In the genomic region with DNA sequence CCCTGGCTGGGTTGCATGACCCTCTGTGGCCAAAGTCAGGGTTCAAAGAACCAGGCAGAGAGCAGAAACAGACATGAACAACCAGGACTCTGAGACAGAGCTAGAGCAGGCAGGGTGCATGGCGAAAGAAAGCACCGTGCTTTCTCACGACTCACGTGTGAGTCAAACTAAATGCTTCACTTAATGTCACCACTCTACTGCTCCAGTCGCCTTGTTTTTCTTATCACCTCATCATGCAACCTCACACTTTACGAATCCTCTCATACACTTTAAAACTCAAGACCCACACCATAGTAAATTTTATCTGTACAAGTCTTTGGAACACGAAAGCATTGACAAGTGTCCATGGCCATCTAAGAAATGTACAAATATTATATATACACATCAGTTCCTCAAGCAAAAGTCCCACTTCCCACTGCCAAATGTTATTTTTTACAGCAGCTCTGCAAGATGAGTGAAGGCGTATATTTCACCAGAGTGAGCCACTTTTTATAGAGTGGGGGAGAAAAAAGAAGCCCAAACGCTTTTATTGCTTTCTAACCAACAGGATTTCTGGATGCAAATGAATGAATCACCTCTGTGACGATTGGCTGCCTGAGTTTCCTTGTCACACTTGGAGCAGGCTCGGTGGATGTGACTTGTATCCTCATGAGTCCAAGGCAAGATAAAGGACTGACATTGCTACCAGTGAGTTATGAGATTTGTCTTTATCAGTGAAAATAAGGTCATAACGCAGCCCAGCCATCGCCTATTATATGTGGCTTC, we compare ENCODE assay signal across 8 cellular contexts. TPM values are rescaled to one million over a fixed set of nuclear protein-coding genes. Genes with fewer than 3 reads are reported as not detected.
DNase-seq lines count a peak whose midpoint lies in the region; ATAC-seq and TF ChIP-seq lines count a peak whose summit lies in the region.

No MANE protein-coding gene starts in this region.

- H3K27ac ChIP-seq in SK-N-SH (ENCODE audit: low read depth in 2 of 2, low read length in 1 of 2) (no peak overlapping the region), smooth muscle cell (ENCODE audit: low read depth) (peak overlapping the region; percentile 44)

- H3K9me2 ChIP-seq in SK-N-SH = no peaks in the 10 kb centered on the region

- DNase-seq in SK-N-SH (no peak), NOMO-1 treated with dmso at 0.1 percent for 144 hours (lab: John Stamatoyannopoulos, UW; ENCODE audit: unreplicated experiment) (peak; percentile 82), epithelial cell of proximal tubule (ENCODE audit: low read depth) (peak; percentile 51), smooth muscle cell (lab: John Stamatoyannopoulos, UW; ENCODE audit: unreplicated experiment) (no peak), T-cell (no peak)
- no peak for DNase-seq in activated naive CD8-positive, alpha-beta T cell treated with anti-CD3 and anti-CD28 coated beads, Interleukin-2, amount 50 U/mL, for 24 hours

- ATAC-seq in SK-N-SH treated with all-trans-retinoic acid at 6 μM for 48 hours (peak; percentile 78), HG02759 (IDR thresholded peaks at IDR 0.05; ENCODE audit: unreplicated experiment) (no peak), T-cell (replicated peaks in 1 of 4) (no peak)
- no peak for ATAC-seq in activated naive CD8-positive, alpha-beta T cell treated with anti-CD3 and anti-CD28 coated beads, Interleukin-2, amount 50 U/mL, for 24 hours

- POLR2A ChIA-PET in SK-N-SH (lab: Yijun Ruan, JAX) = no interaction called here
- POLR2A ChIA-PET in T-cell (lab: Charles Lee) = no interaction called here

- H3K9me3 ChIP-seq in SK-N-SH (no peaks in the 10 kb centered on the region), smooth muscle cell (replicated peaks; ENCODE audit: low read depth) (no peaks in the 10 kb centered on the region)

- H3K36me3 ChIP-seq in SK-N-SH (replicated peaks in 1 of 2; ENCODE audit: control insufficient read depth in 1 of 2, insufficient read depth in 2 of 2, low read length in 1 of 2) (no peaks in the 10 kb centered on the region), smooth muscle cell (ENCODE audit: low read depth) (no peaks in the 10 kb centered on the region)

- H3K4me1 ChIP-seq in SK-N-SH (ENCODE audit: control insufficient read depth in 1 of 2, insufficient read depth in 2 of 2, low read depth in 1 of 2, low read length in 1 of 2) (no peaks in the 10 kb centered on the region; a peak in 1 of 4 replicates), smooth muscle cell (ENCODE audit: low read depth) (no peaks in the 10 kb centered on the region)

- no peak for TF ChIP-seq CTCF in SK-N-SH (IDR thresholded peaks at IDR 0.05)
- no peak for TF ChIP-seq CTCF in epithelial cell of proximal tubule (conservative IDR thresholded peaks at IDR 0.05; ENCODE audit: low read depth, low read length)
- no peak for TF ChIP-seq CTCF in smooth muscle cell (IDR thresholded peaks at IDR 0.05; ENCODE audit: borderline replicate concordance, insufficient read depth, poor library complexity, severe bottlenecking)

- H3K27me3 ChIP-seq in SK-N-SH (ENCODE audit: insufficient read depth) = no peaks in the 10 kb centered on the region
- H3K27me3 ChIP-seq in smooth muscle cell (ENCODE audit: low read depth) = peaks cover 4% of the 10 kb centered on the region

- no peaks in the 10 kb centered on the region for H3K36me3 Mint-ChIP-seq in activated naive CD8-positive, alpha-beta T cell treated with anti-CD3 and anti-CD28 coated beads, Interleukin-2, amount 50 U/mL, for 24 hours (ENCODE audit: low read depth)
- no peaks in the 10 kb centered on the region for H3K36me3 Mint-ChIP-seq in T-cell

- H3K4me3 Mint-ChIP-seq in activated naive CD8-positive, alpha-beta T cell treated with anti-CD3 and anti-CD28 coated beads, Interleukin-2, amount 50 U/mL, for 24 hours = no peak overlapping the region
- no peak overlapping the region for H3K4me3 Mint-ChIP-seq in T-cell

- H3K4me2 ChIP-seq in SK-N-SH = no peak overlapping the region; the same call in 1 of the 2 replicates
- H3K4me2 ChIP-seq in smooth muscle cell = peak overlapping the region; percentile 47

- CTCF ChIA-PET in SK-N-SH (lab: Yijun Ruan, JAX) = interaction anchor here (0.8 to 2.1 kb wide), 3 partner anchors 15 to 352 kb away, joined by 3 to 6 read pairs (median 4); no protein-coding TSS in a partner anchor
- CTCF ChIA-PET in T-cell (lab: Charles Lee) = no interaction called here

- no peaks in the 10 kb centered on the region for H3K9me3 Mint-ChIP-seq in activated naive CD8-positive, alpha-beta T cell treated with anti-CD3 and anti-CD28 coated beads, Interleukin-2, amount 50 U/mL, for 24 hours
- no peaks in the 10 kb centered on the region for H3K9me3 Mint-ChIP-seq in T-cell

- H3K79me2 ChIP-seq in SK-N-SH (ENCODE audit: insufficient read depth) (no peaks in the 10 kb centered on the region), smooth muscle cell (ENCODE audit: low read depth) (no peaks in the 10 kb centered on the region)

- H3K4me3 ChIP-seq in SK-N-SH (ENCODE audit: low read depth in 2 of 2, low read length in 1 of 2) = no peak overlapping the region
- no peak overlapping the region for H3K4me3 ChIP-seq in epithelial cell of proximal tubule (ENCODE audit: low read depth, low read length)
- no peak overlapping the region for H3K4me3 ChIP-seq in smooth muscle cell

- H4K20me1 ChIP-seq in SK-N-SH (ENCODE audit: insufficient read depth) (no peaks in the 10 kb centered on the region), smooth muscle cell (ENCODE audit: low read depth) (no peaks in the 10 kb centered on the region)

- peaks cover 3% of the 10 kb centered on the region for H3K4me1 Mint-ChIP-seq in activated naive CD8-positive, alpha-beta T cell treated with anti-CD3 and anti-CD28 coated beads, Interleukin-2, amount 50 U/mL, for 24 hours
- H3K4me1 Mint-ChIP-seq in T-cell = peaks cover 7 to 12% (median 8%) of the 10 kb centered on the region in 3 donors

- no peak overlapping the region for H3K9ac ChIP-seq in SK-N-SH
- H3K9ac ChIP-seq in smooth muscle cell (ENCODE audit: low read depth) = no peak overlapping the region

- TF ChIP-seq EP300 in SK-N-SH (IDR thresholded peaks at IDR 0.05; ENCODE audit: borderline replicate concordance in 1 of 2, low read depth in 1 of 2, low read length in 1 of 2) = no peak

- H2AFZ ChIP-seq in SK-N-SH (ENCODE audit: low read depth) = no peak overlapping the region
- H2AFZ ChIP-seq in smooth muscle cell (ENCODE audit: low read depth) = no peak overlapping the region

- no peak overlapping the region for H3K27ac Mint-ChIP-seq in activated naive CD8-positive, alpha-beta T cell treated with anti-CD3 and anti-CD28 coated beads, Interleukin-2, amount 50 U/mL, for 24 hours
- H3K27ac Mint-ChIP-seq in T-cell = no peak overlapping the region

- no peak for TF ChIP-seq RAD21 in SK-N-SH (IDR thresholded peaks at IDR 0.05; ENCODE audit: low read length)

- 49% methylated on average over 13 of the region's 13 CpGs for WGBS in SK-N-SH (ENCODE audit: low lambda C conversion rate)
- 15% methylated on average over 13 of the region's 13 CpGs for WGBS in smooth muscle cell (ENCODE audit: low lambda C conversion rate)

- peaks cover 2% of the 10 kb centered on the region for H3K27me3 Mint-ChIP-seq in activated naive CD8-positive, alpha-beta T cell treated with anti-CD3 and anti-CD28 coated beads, Interleukin-2, amount 50 U/mL, for 24 hours
- peaks cover 5 to 12% of the 10 kb centered on the region in 2 donors for H3K27me3 Mint-ChIP-seq in T-cell

- H3F3A ChIP-seq in SK-N-SH (replicated peaks; ENCODE audit: insufficient read depth) = peaks cover 3% of the 10 kb centered on the region
- peaks cover 12% of the 10 kb centered on the region for H3F3A ChIP-seq in smooth muscle cell (ENCODE audit: low read depth)

TF ChIP-seq in SK-N-SH treated with all-trans-retinoic acid at 6 μM for 48 hours, 23 proteins besides CTCF, POLR2A, EP300 and RAD21 (continues in another document):
- TF ChIP-seq ZNF565 (CRISPR knock-in tag; conservative IDR thresholded peaks at IDR 0.05; ENCODE audit: low read depth) (no peak), ZNF70 (CRISPR knock-in tag; IDR thresholded peaks at IDR 0.05) (no peak), ARNTL (CRISPR knock-in tag; IDR thresholded peaks at IDR 0.05; ENCODE audit: borderline replicate concordance, low read depth) (no peak), GLIS3 (CRISPR knock-in tag; IDR thresholded peaks at IDR 0.05) (no peak), TCF4 (CRISPR knock-in tag; IDR thresholded peaks at IDR 0.05; ENCODE audit: borderline replicate concordance) (no peak)

TF ChIP-seq in SK-N-SH, 30 proteins besides CTCF, POLR2A, EP300 and RAD21 (continues in another document):
- TF ChIP-seq POLR2AphosphoS5 (IDR thresholded peaks at IDR 0.05; ENCODE audit: low read depth, low read length) = no peak
- TF ChIP-seq, protein P1, sequence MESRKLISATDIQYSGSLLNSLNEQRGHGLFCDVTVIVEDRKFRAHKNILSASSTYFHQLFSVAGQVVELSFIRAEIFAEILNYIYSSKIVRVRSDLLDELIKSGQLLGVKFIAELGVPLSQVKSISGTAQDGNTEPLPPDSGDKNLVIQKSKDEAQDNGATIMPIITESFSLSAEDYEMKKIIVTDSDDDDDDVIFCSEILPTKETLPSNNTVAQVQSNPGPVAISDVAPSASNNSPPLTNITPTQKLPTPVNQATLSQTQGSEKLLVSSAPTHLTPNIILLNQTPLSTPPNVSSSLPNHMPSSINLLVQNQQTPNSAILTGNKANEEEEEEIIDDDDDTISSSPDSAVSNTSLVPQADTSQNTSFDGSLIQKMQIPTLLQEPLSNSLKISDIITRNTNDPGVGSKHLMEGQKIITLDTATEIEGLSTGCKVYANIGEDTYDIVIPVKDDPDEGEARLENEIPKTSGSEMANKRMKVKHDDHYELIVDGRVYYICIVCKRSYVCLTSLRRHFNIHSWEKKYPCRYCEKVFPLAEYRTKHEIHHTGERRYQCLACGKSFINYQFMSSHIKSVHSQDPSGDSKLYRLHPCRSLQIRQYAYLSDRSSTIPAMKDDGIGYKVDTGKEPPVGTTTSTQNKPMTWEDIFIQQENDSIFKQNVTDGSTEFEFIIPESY (IDR thresholded peaks at IDR 0.05; ENCODE audit: borderline replicate concordance, low read depth) = no peak

RNA-seq across cellular contexts. Expression of a gene that starts 16.0 kb away (rescaled TPM):
- polyA plus RNA-seq in SK-N-SH (2012; rRNA removed) = 0.03 TPM in 1 of 2 replicates, not detected in the other
- polyA plus RNA-seq in SK-N-SH (2012; cell fraction: cytosol; rRNA removed) = 0.01 and 0.04 TPM in 2 replicates
- polyA plus RNA-seq in SK-N-SH (2012; cell fraction: nucleus; rRNA removed) = 0.07 and 0.14 TPM in 2 replicates
- total RNA-seq in epithelial cell of proximal tubule = 0.65 and 3.7 TPM in 2 replicates
- total RNA-seq in smooth muscle cell = not detected in 2 replicates
- polyA plus RNA-seq in smooth muscle cell = 0.08 and 0.40 TPM in 2 replicates
- total RNA-seq in T-cell = under 1 TPM in 1 of 5 donors, not detected in 4; 0.20 TPM

RNA-seq across cellular contexts. Expression of a gene that starts 23.9 kb away (rescaled TPM):
- polyA plus RNA-seq in SK-N-SH (2012; rRNA removed) = 11.5 and 14.9 TPM in 2 replicates
- 14.2 and 15.7 TPM in 2 replicates for polyA plus RNA-seq in SK-N-SH (2012; cell fraction: cytosol; rRNA removed)
- polyA plus RNA-seq in SK-N-SH (2012; cell fraction: nucleus; rRNA removed) = 11.0 and 18.3 TPM in 2 replicates
- 15.9 and 26.0 TPM in 2 replicates for total RNA-seq in epithelial cell of proximal tubule
- total RNA-seq in smooth muscle cell = 15.2 and 15.4 TPM in 2 replicates
- 10.5 and 17.0 TPM in 2 replicates for polyA plus RNA-seq in smooth muscle cell
- 10 to 100 TPM; 29.9 to 36.9 (median 30.2) TPM for total RNA-seq in T-cell

Comparison
In these comparisons a context has a peak if more than half of its experiments do, and no peak if none do; other contexts are left out.
1. DNase-seq: peak in NOMO-1 treated with dmso at 0.1 percent for 144 hours (single experiment) and epithelial cell of proximal tubule (single experiment); none in SK-N-SH (single experiment), smooth muscle cell (single experiment), activated naive CD8-positive, alpha-beta T cell treated with anti-CD3 and anti-CD28 coated beads, Interleukin-2, amount 50 U/mL, for 24 hours (single experiment) and T-cell (0 of 34).